In the genomic region with DNA sequence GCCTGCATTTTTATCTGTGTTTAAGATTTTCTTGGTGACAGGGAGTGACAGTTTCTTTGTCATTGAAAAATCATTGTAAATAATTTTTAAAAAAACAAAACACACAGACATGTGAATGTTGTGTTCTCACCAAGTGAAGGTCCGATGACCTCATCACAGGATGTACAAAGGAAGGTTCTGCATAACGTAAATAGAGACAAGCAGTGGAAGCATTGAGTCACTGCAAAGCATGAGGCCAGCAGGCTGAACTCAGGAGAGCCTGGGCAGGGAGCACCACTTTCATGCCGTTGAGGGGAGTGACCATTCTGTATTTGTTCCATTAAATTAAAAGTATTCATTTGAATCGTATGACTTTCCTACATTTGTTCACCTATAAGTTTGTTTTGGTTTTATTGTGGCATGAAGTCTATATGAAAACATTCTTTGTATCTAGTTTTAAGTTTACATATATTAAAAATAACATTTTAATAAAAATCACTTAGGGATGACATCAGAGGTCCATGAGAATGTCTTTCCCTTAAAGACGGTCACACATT, we compare ENCODE assay signal across 10 cellular contexts.
DNase-seq lines count a peak whose midpoint lies in the region; FAIRE-seq and TF ChIP-seq lines count a peak whose summit lies in the region.
"Had no signal": no experiment of that assay in that cellular context is flagged by ENCODE, and none has a peak within 500 bp of the region (broad histone marks: within the 10 kb centered on the region; RNA-seq: fewer than 3 reads in every experiment).

No MANE protein-coding gene starts in this region.

- FAIRE-seq in bronchial epithelial cell (lab: Jason Lieb, UNC): no peak
- FAIRE-seq: frontal cortex had no signal

- no peaks in the 10 kb centered on the region for H3K27me3 Mint-ChIP-seq in activated CD4-positive, alpha-beta memory T cell treated with anti-CD3 and anti-CD28 coated beads for 36 hours

- H3K27ac ChIP-seq in liver (ENCODE audit: low read depth in 1 of 2, low read length in 2 of 2): no peak overlapping the region

- POLR2A ChIA-PET in activated CD4-positive, alpha-beta memory T cell treated with anti-CD3 and anti-CD28 coated beads for 36 hours (lab: Charles Lee): no interaction called here

- no peak for TF ChIP-seq RAD21 in liver (IDR thresholded peaks at IDR 0.05)

- H3K36me3 ChIP-seq in bronchial epithelial cell (ENCODE audit: control insufficient read depth, insufficient read depth, low read length): no peaks in the 10 kb centered on the region
- no peaks in the 10 kb centered on the region for H3K36me3 ChIP-seq in liver (ENCODE audit: control insufficient read depth in 4 of 4, insufficient read depth in 3 of 4, low read depth in 1 of 4, low read length in 3 of 4)

- CTCF ChIA-PET in activated CD4-positive, alpha-beta memory T cell treated with anti-CD3 and anti-CD28 coated beads for 36 hours (lab: Charles Lee): no interaction called here

- no peak overlapping the region for H3K9ac ChIP-seq in liver (ENCODE audit: low read depth in 1 of 2, low read length in 2 of 2)

- no peaks in the 10 kb centered on the region for H3K9me3 Mint-ChIP-seq in activated CD4-positive, alpha-beta memory T cell treated with anti-CD3 and anti-CD28 coated beads for 36 hours

- no peak overlapping the region for H3K4me3 ChIP-seq in LNCaP clone FGC (ENCODE audit: low read depth, low read length)
- no peak overlapping the region for H3K4me3 ChIP-seq in bronchial epithelial cell (ENCODE audit: low read depth, low read length)
- no peak overlapping the region for H3K4me3 ChIP-seq in liver (ENCODE audit: low read depth in 1 of 3, low read length in 3 of 3)

- no peak overlapping the region for H3K4me3 Mint-ChIP-seq in activated CD4-positive, alpha-beta memory T cell treated with anti-CD3 and anti-CD28 coated beads for 36 hours

- 78% methylated on average over 5 of the region's 5 CpGs for WGBS in liver

- H3K36me3 Mint-ChIP-seq in activated CD4-positive, alpha-beta memory T cell treated with anti-CD3 and anti-CD28 coated beads for 36 hours: no peaks in the 10 kb centered on the region

- H3K27ac Mint-ChIP-seq in activated CD4-positive, alpha-beta memory T cell treated with anti-CD3 and anti-CD28 coated beads for 36 hours: no peak overlapping the region

- H3K27me3 ChIP-seq in bronchial epithelial cell (ENCODE audit: control insufficient read depth, insufficient read depth, low read length) (no peaks in the 10 kb centered on the region), liver (ENCODE audit: control insufficient read depth in 4 of 4, insufficient read depth in 4 of 4, low read length in 3 of 4) (no peaks in the 10 kb centered on the region)

- intact Hi-C loops in activated CD4-positive, alpha-beta memory T cell treated with anti-CD3 and anti-CD28 coated beads for 36 hours (cut with micrococcal nuclease): no loop called here

- no peaks in the 10 kb centered on the region for H3K9me3 ChIP-seq in liver (ENCODE audit: control insufficient read depth in 4 of 4, low read length in 3 of 4)

- DNase-seq in COLO668 (lab: John Stamatoyannopoulos, UW; ENCODE audit: unreplicated experiment): peak; percentile 17
- peak; percentile 15 for DNase-seq in LNCaP clone FGC (ENCODE audit: low read depth)
- DNase-seq in bronchial epithelial cell (ENCODE audit: low read depth): peak; percentile 91
- DNase-seq in NCI-H1436 treated with DMSO at 0.1 percent for 48 hours (lab: John Stamatoyannopoulos, UW): no peak
- no peak for DNase-seq in activated CD4-positive, alpha-beta memory T cell treated with anti-CD3 and anti-CD28 coated beads for 36 hours
- DNase-seq in putamen (ENCODE audit: low spot score): no peak
- no peak for DNase-seq in CD1c-positive myeloid dendritic cell (ENCODE audit: extremely low spot score)
- DNase-seq: GF-D8 had no signal

- TF ChIP-seq CTCF in LNCaP clone FGC (IDR thresholded peaks at IDR 0.05; ENCODE audit: control insufficient read depth, extremely low read depth, insufficient read depth) (no peak), bronchial epithelial cell (IDR thresholded peaks at IDR 0.05; ENCODE audit: insufficient read depth, low read length, severe bottlenecking) (no peak), liver (IDR thresholded peaks at IDR 0.05; ENCODE audit: low read depth, low read length, missing input control) (no peak)

- H3K4me1 ChIP-seq in liver (ENCODE audit: control insufficient read depth in 4 of 4, insufficient read depth in 4 of 4, low read length in 3 of 4): no peaks in the 10 kb centered on the region

- no peaks in the 10 kb centered on the region for H3K4me1 Mint-ChIP-seq in activated CD4-positive, alpha-beta memory T cell treated with anti-CD3 and anti-CD28 coated beads for 36 hours (ENCODE audit: low read depth)

TF ChIP-seq in liver, 16 proteins besides CTCF, POLR2A, EP300 and RAD21:
- TF ChIP-seq, protein P1, sequence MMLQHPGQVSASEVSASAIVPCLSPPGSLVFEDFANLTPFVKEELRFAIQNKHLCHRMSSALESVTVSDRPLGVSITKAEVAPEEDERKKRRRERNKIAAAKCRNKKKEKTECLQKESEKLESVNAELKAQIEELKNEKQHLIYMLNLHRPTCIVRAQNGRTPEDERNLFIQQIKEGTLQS (IDR thresholded peaks at IDR 0.05): no peak
- peak; percentile 41 to 62 for TF ChIP-seq JUND (IDR thresholded peaks at IDR 0.05)

Comparison
In these comparisons a context has a peak if more than half of its experiments do, and no peak if none do; other contexts are left out.
1. DNase-seq: peak in COLO668 (single experiment), LNCaP clone FGC (single experiment) and bronchial epithelial cell (single experiment); none in NCI-H1436 treated with DMSO at 0.1 percent for 48 hours (single experiment), activated CD4-positive, alpha-beta memory T cell treated with anti-CD3 and anti-CD28 coated beads for 36 hours (single experiment), putamen (single experiment) and CD1c-positive myeloid dendritic cell (single experiment).